ENCODE assay signal across 23 cellular contexts in the genomic region with DNA sequence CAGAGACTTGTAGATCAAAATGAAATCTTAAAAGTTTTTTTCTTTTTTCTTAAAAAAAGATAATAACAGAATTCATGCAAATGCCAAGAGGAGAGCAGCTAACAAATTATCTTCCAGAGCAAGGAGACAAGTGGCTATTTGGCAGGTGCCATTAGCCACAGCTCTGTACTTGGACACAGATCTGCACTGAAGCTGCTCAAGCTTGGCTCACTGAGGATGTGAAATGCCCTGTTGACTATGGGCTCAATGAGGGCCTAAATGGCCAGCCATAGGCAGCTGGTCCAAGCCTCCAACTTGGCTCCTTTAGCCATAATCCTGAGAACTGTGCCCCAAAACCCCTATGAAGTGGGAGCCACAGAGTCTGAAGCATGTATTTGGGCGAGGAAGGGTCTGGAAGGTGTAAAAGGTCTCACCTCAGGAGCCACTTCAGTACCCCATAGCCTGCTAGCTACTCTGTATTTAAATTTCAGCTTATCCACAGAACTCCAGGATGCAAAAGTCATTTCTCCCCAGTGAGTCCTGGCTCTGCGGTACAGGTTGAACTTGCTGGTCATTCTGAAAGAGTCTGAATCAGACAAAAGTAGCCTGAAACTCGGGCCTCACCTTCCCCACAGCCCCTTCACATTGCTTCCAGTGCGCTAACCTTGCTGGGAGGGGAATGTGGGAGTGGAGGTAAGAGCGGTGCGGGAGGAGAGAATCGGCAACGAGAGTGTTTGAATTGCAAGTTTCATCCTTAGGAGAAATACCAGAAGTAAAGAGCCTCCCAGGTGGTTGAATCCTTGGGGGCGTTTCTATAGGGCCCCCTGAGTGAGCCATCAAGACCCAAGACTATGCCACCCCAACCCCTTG. TPM values are rescaled to one million over a fixed set of nuclear protein-coding genes. Genes with fewer than 3 reads are reported as not detected.
DNase-seq lines count a peak whose midpoint lies in the region; ATAC-seq and TF ChIP-seq lines count a peak whose summit lies in the region.
"Had no signal": no experiment of that assay in that cellular context is flagged by ENCODE, and none has a peak within 500 bp of the region (broad histone marks: within the 10 kb centered on the region; RNA-seq: fewer than 3 reads in every experiment).

No MANE protein-coding gene starts in this region.

- H3K27ac ChIP-seq in HUES6 (ENCODE audit: low read depth, low read length), result no peak overlapping the region
- no peak overlapping the region for H3K27ac ChIP-seq in trophoblast cell (ENCODE audit: low read depth, low read length)
- no peak overlapping the region for H3K27ac ChIP-seq in coronary artery

- H3K9me3 ChIP-seq in HUES6 (ENCODE audit: control insufficient read depth, insufficient read depth, low read depth, low read length) (no peaks in the 10 kb centered on the region), iPS-15b (ENCODE audit: control insufficient read depth, insufficient read depth, low read length) (no peaks in the 10 kb centered on the region), trophoblast cell (ENCODE audit: insufficient read depth, low read depth, low read length) (peaks cover 3% of the 10 kb centered on the region)
- H3K9me3 ChIP-seq: HAP-1, SK-N-SH had no signal

- H2BK12ac ChIP-seq in trophoblast cell (ENCODE audit: low read length), result no peak overlapping the region

- TF ChIP-seq CTCF in coronary artery (IDR thresholded peaks at IDR 0.05), result no peak

- no peak overlapping the region for H3K14ac ChIP-seq in trophoblast cell (ENCODE audit: low read length)

- WGBS in trophoblast cell (ENCODE audit: extremely low coverage, insufficient coverage, insufficient read length), result no CpG with 5 or more reads among the region's 9 CpGs

- H4K12ac ChIP-seq in trophoblast cell (ENCODE audit: low read depth, low read length), result no peak overlapping the region

- H3K27me3 ChIP-seq in HUES6 (ENCODE audit: control insufficient read depth, insufficient read depth, low read length) (peaks cover 99% of the 10 kb centered on the region), iPS-15b (ENCODE audit: control insufficient read depth, insufficient read depth, low read length) (peaks cover 100% of the 10 kb centered on the region), trophoblast cell (ENCODE audit: insufficient read depth, low read length) (peaks cover 69% of the 10 kb centered on the region), H7 (ENCODE audit: control insufficient read depth, insufficient read depth, low read length) (peaks cover 83% of the 10 kb centered on the region)

- peaks cover 59% of the 10 kb centered on the region for H3K4me1 ChIP-seq in HUES6 (ENCODE audit: control insufficient read depth, insufficient read depth, low read length)
- peaks cover 31% of the 10 kb centered on the region for H3K4me1 ChIP-seq in iPS-15b (ENCODE audit: control insufficient read depth, insufficient read depth, low read length)
- H3K4me1 ChIP-seq in trophoblast cell (ENCODE audit: control insufficient read depth in 1 of 2, insufficient read depth in 2 of 2, low read length in 2 of 2), result no peaks in the 10 kb centered on the region
- H3K4me1 ChIP-seq: HAP-1 had no signal

- H3K4me3 ChIP-seq in HUES6 (ENCODE audit: low read depth, low read length) (peak overlapping the region; percentile 42; the same call in 1 of the 2 replicates), iPS-15b (ENCODE audit: low read depth, low read length) (peak overlapping the region; percentile 31), trophoblast cell (ENCODE audit: low read depth, low read length) (peak overlapping the region; percentile 35), coronary artery (no peak overlapping the region), H7 (ENCODE audit: insufficient read depth, low read depth, low read length) (no peak overlapping the region)
- H3K4me3 ChIP-seq: HAP-1 had no signal

- no peak overlapping the region for H4K8ac ChIP-seq in trophoblast cell (ENCODE audit: low read depth, low read length)

- H2AFZ ChIP-seq in trophoblast cell (ENCODE audit: insufficient read depth, low read length, poor library complexity), result no peak overlapping the region

- peak overlapping the region; percentile 99 for H3K23ac ChIP-seq in trophoblast cell (ENCODE audit: low read length)

- H3K79me1 ChIP-seq in trophoblast cell (ENCODE audit: low read length), result no peaks in the 10 kb centered on the region

- no peaks in the 10 kb centered on the region for H3K79me2 ChIP-seq in trophoblast cell (ENCODE audit: control insufficient read depth, insufficient read depth, low read length, poor library complexity)

- H4K91ac ChIP-seq in trophoblast cell (ENCODE audit: low read depth, low read length), result no peak overlapping the region

- H2BK120ac ChIP-seq in trophoblast cell (ENCODE audit: insufficient read depth, low read length, poor library complexity), result no peak overlapping the region

- H3K36me3 ChIP-seq in HUES6 (ENCODE audit: control insufficient read depth, insufficient read depth, low read length), result no peaks in the 10 kb centered on the region
- no peaks in the 10 kb centered on the region for H3K36me3 ChIP-seq in iPS-15b (ENCODE audit: control insufficient read depth, insufficient read depth, low read length)
- no peaks in the 10 kb centered on the region for H3K36me3 ChIP-seq in trophoblast cell (ENCODE audit: control insufficient read depth in 1 of 2, insufficient read depth in 2 of 2, low read length in 2 of 2)
- H3K36me3 ChIP-seq in H7 (replicated peaks; ENCODE audit: control insufficient read depth, insufficient read depth, low read length), result no peaks in the 10 kb centered on the region
- H3K36me3 ChIP-seq: HAP-1 had no signal

- H3K9ac ChIP-seq in HUES6 (ENCODE audit: low read length) (no peak overlapping the region), iPS-15b (ENCODE audit: low read depth, low read length) (no peak overlapping the region), trophoblast cell (ENCODE audit: low read length) (peak overlapping the region; percentile 58)
- H3K9ac ChIP-seq: SK-N-SH had no signal

- no peak overlapping the region for H2BK5ac ChIP-seq in trophoblast cell (ENCODE audit: low read depth, low read length, poor library complexity)

- DNase-seq in G401 (ENCODE audit: low spot score) (peak; percentile 69), trophoblast cell (no peak), coronary artery (ENCODE audit: low spot score) (no peak), H7 (no peak)
- DNase-seq: CD4-positive, CD25-positive, alpha-beta regulatory T cell; COR-L47; DMS 273 treated with DMSO at 0.1 percent for 48 hours; Karpas-422; MV-4-11; NCI-H1417; NCI-H187 treated with DMSO at 0.1 percent for 48 hours; NCI-H2107; NCI-H2227 treated with DMSO at 0.1 percent for 48 hours; NCI-H510A; NK-92 treated with Interleukin-12 subunit alpha and Interleukin-12 subunit beta, amount 100 ng/mL, for 24 hours; SIG-M5; SK-N-SH had no signal

- H2AK5ac ChIP-seq in trophoblast cell (ENCODE audit: low read length), result no peak overlapping the region

- no peak overlapping the region for H3K18ac ChIP-seq in trophoblast cell (ENCODE audit: low read length)

- H3K4me2 ChIP-seq in trophoblast cell (ENCODE audit: low read length), result no peak overlapping the region
- H3K4me2 ChIP-seq: SK-N-SH had no signal

- in situ Hi-C loops in G401 (cut with HindIII; ENCODE audit: low sequenced_read_pairs), result no loop called here

- ATAC-seq in HG03039 (IDR thresholded peaks at IDR 0.05; ENCODE audit: unreplicated experiment), result no peak
- ATAC-seq: Panc1 had no signal

- H3K4ac ChIP-seq in trophoblast cell (ENCODE audit: low read depth, low read length), result no peak overlapping the region

RNA-seq across cellular contexts. Expression of a gene that starts 48.0 kb away (rescaled TPM):
- total RNA-seq in G401 (2014; rRNA removed; shearing (Covaris generic)), result not detected in 2 replicates
- 0.03 and 0.04 TPM in 2 replicates for polyA plus RNA-seq in trophoblast cell (2013)
- 0.59 TPM in 1 of 2 replicates, not detected in the other for total RNA-seq in H7 (2014; rRNA removed; shearing (Covaris generic))
- total RNA-seq: CD4-positive, CD25-positive, alpha-beta regulatory T cell; M059J had no signal
- polyA plus RNA-seq: CD4-positive, CD25-positive, alpha-beta regulatory T cell had no signal

RNA-seq across cellular contexts. Expression of a gene that starts 50.8 kb away (rescaled TPM):
- not detected in 2 replicates for total RNA-seq in G401 (2014; rRNA removed; shearing (Covaris generic))
- polyA plus RNA-seq in trophoblast cell (2013), result 0.63 and 0.83 TPM in 2 replicates
- 2.0 and 3.5 TPM in 2 replicates for total RNA-seq in H7 (2014; rRNA removed; shearing (Covaris generic))
- total RNA-seq: CD4-positive, CD25-positive, alpha-beta regulatory T cell had no signal
- polyA plus RNA-seq: CD4-positive, CD25-positive, alpha-beta regulatory T cell had no signal

Comparison
In these comparisons a context has a peak if more than half of its experiments do, and no peak if none do; other contexts are left out.
1. H3K4me3 ChIP-seq: peak in HUES6 (single experiment), iPS-15b (single experiment) and trophoblast cell (single experiment); none in coronary artery (single experiment) and H7 (single experiment).